10 cellular contexts compared by ENCODE assay signal in genomic region chr14:23119362-23120327, GRCh38. TPM values are rescaled to one million over a fixed set of nuclear protein-coding genes. Genes with fewer than 3 reads are reported as not detected.
DNase-seq lines count a peak whose midpoint lies in the region; ATAC-seq, FAIRE-seq and TF ChIP-seq lines count a peak whose summit lies in the region.
"Had no signal": no experiment of that assay in that cellular context is flagged by ENCODE, and none has a peak within 500 bp of the region (broad histone marks: within the 10 kb centered on the region; RNA-seq: fewer than 3 reads in every experiment).

No MANE protein-coding gene starts in this region.

- CTCF ChIA-PET in CD4-positive, alpha-beta T cell (lab: Charles Lee), result interaction anchor here (1.0 to 2.9 kb wide), 6 partner anchors 10 to 260 kb away, joined by 3 to 29 read pairs (median 9); no protein-coding TSS in a partner anchor
- CTCF ChIA-PET in activated CD8-positive, alpha-beta T cell treated with anti-CD3 and anti-CD28 coated beads for 36 hours (lab: Charles Lee), result interaction anchor here (0.6 to 13.3 kb wide), 34 partner anchors 9 to 351 kb away, joined by 3 to 290 read pairs (median 6); partner anchors contain the start of genes ACIN1, C14orf119, CDH24 and CIROP
- CTCF ChIA-PET in HEK293T (lab: Yijun Ruan, JAX), result interaction anchor here (0.5 to 4.3 kb wide), 7 partner anchors 49 to 236 kb away, joined by 3 to 145 read pairs (median 5); partner anchors contain the start of gene SLC7A8

- no peak overlapping the region for H3K4me3 ChIP-seq in Karpas-422 (ENCODE audit: low read length)
- H3K4me3 ChIP-seq in lower lobe of right lung, result no peak overlapping the region

- H3K4me1 ChIP-seq in Karpas-422 (ENCODE audit: low read length) (peaks cover 29% of the 10 kb centered on the region), lower lobe of right lung (peaks cover 23% of the 10 kb centered on the region)

- intact Hi-C loops in CD4-positive, alpha-beta T cell (cut with DNase I, micrococcal nuclease), result loop anchor here (1.0 to 5.0 kb wide), 7 partner anchors 23 to 261 kb away; partner anchors contain the start of genes ACIN1 (in 1 of the 2), C14orf119 (in 1 of the 2) and PPP1R3E (in 1 of the 2)
- intact Hi-C loops in activated CD8-positive, alpha-beta T cell treated with anti-CD3 and anti-CD28 coated beads for 36 hours (cut with micrococcal nuclease), result loop anchor here (5.0 kb wide), 1 partner anchor 178 kb away; no protein-coding TSS in a partner anchor
- intact Hi-C loops in lower lobe of right lung (cut with DNase I), result loop anchor here (5.0 kb wide), 1 partner anchor 68 kb away; no protein-coding TSS in a partner anchor

- no peak for FAIRE-seq in RCC 7860 (lab: Jason Lieb, UNC)

- H2AFZ ChIP-seq in Karpas-422 (ENCODE audit: low read length), result peak overlapping the region; percentile 82

- no peaks in the 10 kb centered on the region for H3K27me3 ChIP-seq in CD4-positive, alpha-beta T cell (ENCODE audit: control insufficient read depth, insufficient read depth, low read length)
- H3K27me3 ChIP-seq in Karpas-422 (ENCODE audit: low read length), result no peaks in the 10 kb centered on the region
- no peaks in the 10 kb centered on the region for H3K27me3 ChIP-seq in lower lobe of right lung (ENCODE audit: low read depth)

- peak; percentile 27 to 57 (median 42) for DNase-seq in CD4-positive, alpha-beta T cell
- DNase-seq in Karpas-422, result peak; percentile 74
- DNase-seq in activated CD8-positive, alpha-beta T cell treated with anti-CD3 and anti-CD28 coated beads for 36 hours, result peak; percentile 33
- no peak for DNase-seq in lower lobe of right lung
- DNase-seq in NCI-H128 (lab: John Stamatoyannopoulos, UW; ENCODE audit: unreplicated experiment), result no peak
- DNase-seq in DMS114 treated with DMSO at 0.1 percent for 48 hours (lab: John Stamatoyannopoulos, UW; ENCODE audit: unreplicated experiment), result no peak
- no peak for DNase-seq in HEK293T (ENCODE audit: extremely low spot score)
- DNase-seq in RCC 7860 (ENCODE audit: low spot score), result no peak
- DNase-seq: DMS 273 treated with DMSO at 0.1 percent for 48 hours had no signal

- no peaks in the 10 kb centered on the region for H4K20me1 ChIP-seq in Karpas-422 (ENCODE audit: insufficient read depth, low read depth, low read length)

- H3K4me1 Mint-ChIP-seq in CD4-positive, alpha-beta T cell (ENCODE audit: low read depth), result peaks cover 61% of the 10 kb centered on the region
- H3K4me1 Mint-ChIP-seq in activated CD8-positive, alpha-beta T cell treated with anti-CD3 and anti-CD28 coated beads for 36 hours (ENCODE audit: low read depth), result peaks cover 48% of the 10 kb centered on the region

- peak overlapping the region; percentile 14 for H3K9ac ChIP-seq in Karpas-422 (ENCODE audit: low read length)

- TF ChIP-seq CTCF in CD4-positive, alpha-beta T cell (IDR thresholded peaks at IDR 0.05), result no peak
- TF ChIP-seq CTCF in activated CD8-positive, alpha-beta T cell treated with anti-CD3 and anti-CD28 coated beads for 36 hours (IDR thresholded peaks at IDR 0.05), result no peak
- no peak for TF ChIP-seq CTCF in lower lobe of right lung (IDR thresholded peaks at IDR 0.05)

- H3K4me3 Mint-ChIP-seq in CD4-positive, alpha-beta T cell, result peak overlapping the region; percentile 80
- peak overlapping the region; percentile 24 for H3K4me3 Mint-ChIP-seq in activated CD8-positive, alpha-beta T cell treated with anti-CD3 and anti-CD28 coated beads for 36 hours

- no peaks in the 10 kb centered on the region for H3K9me2 ChIP-seq in Karpas-422 (replicated peaks; ENCODE audit: insufficient read depth, low read length)

- H3K36me3 ChIP-seq in Karpas-422 (ENCODE audit: insufficient read depth, low read length), result no peaks in the 10 kb centered on the region
- H3K36me3 ChIP-seq in lower lobe of right lung, result no peaks in the 10 kb centered on the region

- no peaks in the 10 kb centered on the region for H3K9me3 ChIP-seq in CD4-positive, alpha-beta T cell (ENCODE audit: control insufficient read depth, low read length)
- H3K9me3 ChIP-seq in Karpas-422 (ENCODE audit: low read length) (no peaks in the 10 kb centered on the region), lower lobe of right lung (no peaks in the 10 kb centered on the region)

- H3K4me2 ChIP-seq in Karpas-422 (ENCODE audit: low read depth, low read length, poor library complexity, severe bottlenecking), result peak overlapping the region; percentile 47

- H3K27ac ChIP-seq in CD4-positive, alpha-beta T cell (ENCODE audit: low read depth, low read length), result peak overlapping the region; percentile 51
- H3K27ac ChIP-seq in Karpas-422 (ENCODE audit: low read length), result no peak overlapping the region
- peak overlapping the region; percentile 68 for H3K27ac ChIP-seq in lower lobe of right lung

- peak; percentile 75 for ATAC-seq in CD4-positive, alpha-beta T cell (ENCODE audit: poor library complexity)
- ATAC-seq in activated CD8-positive, alpha-beta T cell treated with anti-CD3 and anti-CD28 coated beads for 36 hours, result peak; percentile 57
- peak in 1 of 2 donors; percentile 17 for ATAC-seq in lower lobe of right lung

- no peaks in the 10 kb centered on the region for H3K9me3 Mint-ChIP-seq in CD4-positive, alpha-beta T cell
- H3K9me3 Mint-ChIP-seq in activated CD8-positive, alpha-beta T cell treated with anti-CD3 and anti-CD28 coated beads for 36 hours, result no peaks in the 10 kb centered on the region

- H3K79me2 ChIP-seq in Karpas-422 (ENCODE audit: low read length), result no peaks in the 10 kb centered on the region

- no peaks in the 10 kb centered on the region for H3K36me3 Mint-ChIP-seq in CD4-positive, alpha-beta T cell (ENCODE audit: low read depth)
- H3K36me3 Mint-ChIP-seq in activated CD8-positive, alpha-beta T cell treated with anti-CD3 and anti-CD28 coated beads for 36 hours (ENCODE audit: low read depth), result no peaks in the 10 kb centered on the region

- peak overlapping the region; percentile 94 for H3K27ac Mint-ChIP-seq in CD4-positive, alpha-beta T cell
- peak overlapping the region; percentile 84 for H3K27ac Mint-ChIP-seq in activated CD8-positive, alpha-beta T cell treated with anti-CD3 and anti-CD28 coated beads for 36 hours

- H3K27me3 Mint-ChIP-seq in CD4-positive, alpha-beta T cell, result no peaks in the 10 kb centered on the region
- no peaks in the 10 kb centered on the region for H3K27me3 Mint-ChIP-seq in activated CD8-positive, alpha-beta T cell treated with anti-CD3 and anti-CD28 coated beads for 36 hours

- POLR2A ChIA-PET in CD4-positive, alpha-beta T cell (lab: Charles Lee), result interaction anchor here (0.6 to 6.1 kb wide), 16 partner anchors 17 to 353 kb away, joined by 3 to 135 read pairs (median 4); partner anchors contain the start of genes ACIN1, C14orf119, HAUS4 and OXA1L
- POLR2A ChIA-PET in activated CD8-positive, alpha-beta T cell treated with anti-CD3 and anti-CD28 coated beads for 36 hours (lab: Charles Lee), result interaction anchor here (0.5 to 1.8 kb wide), 4 partner anchors 25 to 173 kb away, joined by 3 to 9 read pairs (median 5); partner anchors contain the start of genes ACIN1 and C14orf119
- POLR2A ChIA-PET in HEK293T (lab: Yijun Ruan, JAX), result interaction anchor here (0.9 to 2.6 kb wide), 2 partner anchors 24 to 68 kb away, joined by 10 to 14 read pairs; partner anchors contain the start of genes ACIN1 and C14orf119

TF ChIP-seq in HEK293T, 16 proteins besides CTCF, POLR2A, EP300 and RAD21:
- TF ChIP-seq FOXM1 (IDR thresholded peaks at IDR 0.05; ENCODE audit: borderline replicate concordance) (no peak), HDGF (IDR thresholded peaks at IDR 0.05; ENCODE audit: borderline replicate concordance) (no peak), NFRKB (IDR thresholded peaks at IDR 0.05) (no peak), SP1 (IDR thresholded peaks at IDR 0.05) (no peak), FOXK2 (IDR thresholded peaks at IDR 0.05) (no peak), ELF4 (IDR thresholded peaks at IDR 0.05) (no peak), SUZ12 (IDR thresholded peaks at IDR 0.05) (no peak), BHLHE40 (IDR thresholded peaks at IDR 0.05; ENCODE audit: borderline replicate concordance) (no peak), PKNOX1 (IDR thresholded peaks at IDR 0.05) (no peak), ARNT (IDR thresholded peaks at IDR 0.05) (no peak), ZNF384 (IDR thresholded peaks at IDR 0.05) (no peak), CTBP1 (IDR thresholded peaks at IDR 0.05; ENCODE audit: borderline replicate concordance) (no peak), TARDBP (IDR thresholded peaks at IDR 0.05) (no peak), FOXA1 (IDR thresholded peaks at IDR 0.05) (no peak), L3MBTL2 (conservative IDR thresholded peaks at IDR 0.05) (no peak), LEF1 (IDR thresholded peaks at IDR 0.05; ENCODE audit: borderline replicate concordance) (no peak)

RNA-seq across cellular contexts. Expression of gene CEBPE, which starts 0.6 kb away (rescaled TPM):
- not detected for total RNA-seq in CD4-positive, alpha-beta T cell
- 0.11 TPM in 1 of 2 replicates, not detected in the other for total RNA-seq in Karpas-422 (2014; rRNA removed; shearing (Covaris generic); ENCODE audit: low replicate concordance)
- under 1 TPM; 0.27 to 0.34 TPM for total RNA-seq in activated CD8-positive, alpha-beta T cell treated with anti-CD3 and anti-CD28 coated beads for 36 hours
- 0.32 TPM for total RNA-seq in lower lobe of right lung

RNA-seq across cellular contexts. Expression of gene CIROP, which starts 14.9 kb away (rescaled TPM):
- total RNA-seq in CD4-positive, alpha-beta T cell, result not detected
- not detected in 2 replicates for total RNA-seq in Karpas-422 (2014; rRNA removed; shearing (Covaris generic); ENCODE audit: low replicate concordance)
- not detected for total RNA-seq in activated CD8-positive, alpha-beta T cell treated with anti-CD3 and anti-CD28 coated beads for 36 hours
- not detected for total RNA-seq in lower lobe of right lung
- total RNA-seq: mucosa of gallbladder had no signal

RNA-seq across cellular contexts. Expression of gene C14orf119, which starts 24.3 kb away (rescaled TPM):
- 1 to 10 TPM; 3.1 to 3.9 TPM for total RNA-seq in CD4-positive, alpha-beta T cell
- 52.6 and 69.3 TPM in 2 replicates for total RNA-seq in Karpas-422 (2014; rRNA removed; shearing (Covaris generic); ENCODE audit: low replicate concordance)
- 10 to 100 TPM; 49.2 to 51.1 TPM for total RNA-seq in activated CD8-positive, alpha-beta T cell treated with anti-CD3 and anti-CD28 coated beads for 36 hours
- total RNA-seq in lower lobe of right lung, result 53.3 TPM

RNA-seq across cellular contexts. Expression of gene ACIN1, which starts 24.7 kb away (rescaled TPM):
- total RNA-seq in CD4-positive, alpha-beta T cell, result 100 to 1,000 TPM; 282 to 288 TPM
- 125 and 159 TPM in 2 replicates for total RNA-seq in Karpas-422 (2014; rRNA removed; shearing (Covaris generic); ENCODE audit: low replicate concordance)
- total RNA-seq in activated CD8-positive, alpha-beta T cell treated with anti-CD3 and anti-CD28 coated beads for 36 hours, result 100 to 1,000 TPM; 132 to 139 TPM
- total RNA-seq in lower lobe of right lung, result 163 TPM

Comparison
In these comparisons a context has a peak if more than half of its experiments do, and no peak if none do; other contexts are left out.
1. DNase-seq: peak in CD4-positive, alpha-beta T cell (10 of 10), Karpas-422 (single experiment) and activated CD8-positive, alpha-beta T cell treated with anti-CD3 and anti-CD28 coated beads for 36 hours (single experiment); none in lower lobe of right lung (single experiment), NCI-H128 (single experiment), DMS114 treated with DMSO at 0.1 percent for 48 hours (single experiment), HEK293T (single experiment) and RCC 7860 (single experiment).
2. RNA of gene C14orf119, which starts 24.3 kb away (total RNA-seq): 52.6 to 69.3 TPM in Karpas-422, 53.3 TPM in lower lobe of right lung (single experiment) and 49.2 to 51.1 TPM in activated CD8-positive, alpha-beta T cell treated with anti-CD3 and anti-CD28 coated beads for 36 hours; 3.1 to 3.9 TPM in CD4-positive, alpha-beta T cell; every median in the first group is over 10 times any median in the second.